In genomic region chr1:113871597-113872113, GRCh38 we compare ENCODE assay signal across 1 cellular context.
A peak's percentile ranks its signal among the peaks of the same experiment; 100 is the strongest.
TF ChIP-seq lines count a peak whose summit lies in the region.

TSS of gene PTPN22 (minus strand) at chr1:113871712.

TF ChIP-seq in K562, 482 proteins besides CTCF, POLR2A, EP300 and RAD21 (continued from another document and continues in another):
- no peak for TF ChIP-seq TFAM (CRISPR knock-in tag; conservative IDR thresholded peaks at IDR 0.05)
- no peak for TF ChIP-seq IRF2 (CRISPR knock-in tag; IDR thresholded peaks at IDR 0.05)
- TF ChIP-seq HNRNPH1 (optimal IDR thresholded peaks at IDR 0.05; ENCODE audit: low read depth, low read length) = no peak
- TF ChIP-seq YBX1 (IDR thresholded peaks at IDR 0.05) = no peak
- TF ChIP-seq, protein P1, sequence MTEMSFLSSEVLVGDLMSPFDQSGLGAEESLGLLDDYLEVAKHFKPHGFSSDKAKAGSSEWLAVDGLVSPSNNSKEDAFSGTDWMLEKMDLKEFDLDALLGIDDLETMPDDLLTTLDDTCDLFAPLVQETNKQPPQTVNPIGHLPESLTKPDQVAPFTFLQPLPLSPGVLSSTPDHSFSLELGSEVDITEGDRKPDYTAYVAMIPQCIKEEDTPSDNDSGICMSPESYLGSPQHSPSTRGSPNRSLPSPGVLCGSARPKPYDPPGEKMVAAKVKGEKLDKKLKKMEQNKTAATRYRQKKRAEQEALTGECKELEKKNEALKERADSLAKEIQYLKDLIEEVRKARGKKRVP (CRISPR knock-in tag; IDR thresholded peaks at IDR 0.05) = no peak; the same call in 1 of the 2 replicates
- TF ChIP-seq, protein P2, sequence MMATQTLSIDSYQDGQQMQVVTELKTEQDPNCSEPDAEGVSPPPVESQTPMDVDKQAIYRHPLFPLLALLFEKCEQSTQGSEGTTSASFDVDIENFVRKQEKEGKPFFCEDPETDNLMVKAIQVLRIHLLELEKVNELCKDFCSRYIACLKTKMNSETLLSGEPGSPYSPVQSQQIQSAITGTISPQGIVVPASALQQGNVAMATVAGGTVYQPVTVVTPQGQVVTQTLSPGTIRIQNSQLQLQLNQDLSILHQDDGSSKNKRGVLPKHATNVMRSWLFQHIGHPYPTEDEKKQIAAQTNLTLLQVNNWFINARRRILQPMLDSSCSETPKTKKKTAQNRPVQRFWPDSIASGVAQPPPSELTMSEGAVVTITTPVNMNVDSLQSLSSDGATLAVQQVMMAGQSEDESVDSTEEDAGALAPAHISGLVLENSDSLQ (IDR thresholded peaks at IDR 0.05) = no peak
- 0 out of 2 replicates have a peak, but pooled peaks have one; percentile 35 for TF ChIP-seq PATZ1 (CRISPR knock-in tag; IDR thresholded peaks at IDR 0.05; ENCODE audit: borderline replicate concordance)
- TF ChIP-seq TCFL5 (CRISPR knock-in tag; conservative IDR thresholded peaks at IDR 0.05) = no peak
- no peak for TF ChIP-seq SRSF9 (IDR thresholded peaks at IDR 0.05; ENCODE audit: borderline replicate concordance, low read depth, low read length)
- TF ChIP-seq SP2 (IDR thresholded peaks at IDR 0.05; ENCODE audit: extremely low read depth, low read depth, low read length, poor library complexity, severe bottlenecking) = no peak
- no peak for TF ChIP-seq HCFC1 (IDR thresholded peaks at IDR 0.05; ENCODE audit: low read depth, low read length)
- 0 out of 2 replicates have a peak, but pooled peaks have one; percentile 50 for TF ChIP-seq ZNF232 (CRISPR knock-in tag; IDR thresholded peaks at IDR 0.05)
- TF ChIP-seq CREB3L1 (IDR thresholded peaks at IDR 0.05; ENCODE audit: borderline replicate concordance, low read depth) = no peak
- no peak for TF ChIP-seq ZBTB1 (CRISPR knock-in tag; IDR thresholded peaks at IDR 0.05; ENCODE audit: borderline replicate concordance, low read depth)
- no peak for TF ChIP-seq FOXO4 (CRISPR knock-in tag; IDR thresholded peaks at IDR 0.05)
- TF ChIP-seq RBM17 (IDR thresholded peaks at IDR 0.05; ENCODE audit: borderline replicate concordance, low read depth, low read length) = no peak
- TF ChIP-seq RREB1 (CRISPR knock-in tag; IDR thresholded peaks at IDR 0.05) = 0 out of 2 replicates have a peak, but pooled peaks have one; percentile 24
- no peak for TF ChIP-seq SMARCB1 (IDR thresholded peaks at IDR 0.05; ENCODE audit: insufficient read length, low read depth)
- TF ChIP-seq HNRNPL (IDR thresholded peaks at IDR 0.05; ENCODE audit: low read depth, low read length) = no peak
- TF ChIP-seq PHTF2 (CRISPR knock-in tag; IDR thresholded peaks at IDR 0.05) = no peak
- no peak for TF ChIP-seq MYBL2 (IDR thresholded peaks at IDR 0.05; ENCODE audit: low read depth)
- TF ChIP-seq MYBL2 (CRISPR knock-in tag; IDR thresholded peaks at IDR 0.05; ENCODE audit: borderline replicate concordance) = no peak
- TF ChIP-seq JUNB (CRISPR knock-in tag; conservative IDR thresholded peaks at IDR 0.05) = no peak
- no peak for TF ChIP-seq NR4A1 (CRISPR knock-in tag; IDR thresholded peaks at IDR 0.05)
- TF ChIP-seq NR4A1 (tag; IDR thresholded peaks at IDR 0.05) = 0 out of 2 replicates have a peak, but pooled peaks have one; percentile 45
- no peak for TF ChIP-seq HDAC3 (IDR thresholded peaks at IDR 0.05; ENCODE audit: borderline replicate concordance, partially characterized antibody)
- TF ChIP-seq RBM14 (IDR thresholded peaks at IDR 0.05; ENCODE audit: borderline replicate concordance, insufficient read depth, low read depth, low read length) = no peak
- no peak for TF ChIP-seq HBP1 (CRISPR knock-in tag; IDR thresholded peaks at IDR 0.05)
- TF ChIP-seq RHOXF2B (CRISPR knock-in tag; conservative IDR thresholded peaks at IDR 0.05) = no peak
- TF ChIP-seq CHD1 (IDR thresholded peaks at IDR 0.05; ENCODE audit: low read length) = no peak
- no peak for TF ChIP-seq ASH1L (IDR thresholded peaks at IDR 0.05; ENCODE audit: borderline replicate concordance, low read depth, partially characterized antibody)
- TF ChIP-seq CBFA2T3 (IDR thresholded peaks at IDR 0.05) = no peak
- no peak for TF ChIP-seq ZBTB7A (IDR thresholded peaks at IDR 0.05; ENCODE audit: borderline replicate concordance, control insufficient read depth, low read depth, low read length)
- no peak for TF ChIP-seq TAF15 (IDR thresholded peaks at IDR 0.05; ENCODE audit: low read depth, low read length)
- TF ChIP-seq CC2D1A (IDR thresholded peaks at IDR 0.05) = peak; percentile 47; the same call in 1 of the 2 replicates
- TF ChIP-seq PHB (CRISPR knock-in tag; IDR thresholded peaks at IDR 0.05) = no peak
- TF ChIP-seq KLF16 (IDR thresholded peaks at IDR 0.05) = no peak
- TF ChIP-seq E2F8 (IDR thresholded peaks at IDR 0.05; ENCODE audit: low read depth, partially characterized antibody) = no peak
- no peak for TF ChIP-seq ZNF253 (CRISPR knock-in tag; conservative IDR thresholded peaks at IDR 0.05)
- TF ChIP-seq MAX (CRISPR knock-in tag; IDR thresholded peaks at IDR 0.05) = peak; percentile 79
- TF ChIP-seq COPS2 (conservative IDR thresholded peaks at IDR 0.05) = no peak
- no peak for TF ChIP-seq ZFP30 (CRISPR knock-in tag; IDR thresholded peaks at IDR 0.05; ENCODE audit: borderline replicate concordance)
- TF ChIP-seq ZNF311 (CRISPR knock-in tag; IDR thresholded peaks at IDR 0.05) = no peak
- TF ChIP-seq TCF7 (IDR thresholded peaks at IDR 0.05; ENCODE audit: borderline replicate concordance) = no peak
